ENCODE assay signal across 9 cellular contexts in genomic region chr9:136089697-136090045, GRCh38. TPM values are rescaled to one million over a fixed set of nuclear protein-coding genes. Genes with fewer than 3 reads are reported as not detected.
DNase-seq lines count a peak whose midpoint lies in the region; ATAC-seq and TF ChIP-seq lines count a peak whose summit lies in the region.
"Had no signal": no experiment of that assay in that cellular context is flagged by ENCODE, and none has a peak within 500 bp of the region (broad histone marks: within the 10 kb centered on the region; RNA-seq: fewer than 3 reads in every experiment).

No MANE protein-coding gene starts in this region.

- H3K36me3 ChIP-seq in heart right ventricle (peaks cover 0 to 12% (median 0%) of the 10 kb centered on the region in 9 donors), uterus (no peaks in the 10 kb centered on the region)

- intact Hi-C loops in heart right ventricle (cut with DNase I) (loop anchor here in 6 of 10 donors (5.0 kb wide), 2 partner anchors 33 to 37 kb away; no protein-coding TSS in a partner anchor), right cardiac atrium (cut with DNase I) (loop anchor here in 1 of 4 donors (10.0 kb wide), 1 partner anchor 75 kb away; no protein-coding TSS in a partner anchor), uterus (cut with DNase I; ENCODE audit: low total_unique reads) (no loop called here)

- TF ChIP-seq CTCF in heart right ventricle (IDR thresholded peaks at IDR 0.05) = peak in 7 of 9 donors; percentile 27 to 64 (median 51)
- peak; percentile 78 for TF ChIP-seq CTCF in foreskin keratinocyte (conservative IDR thresholded peaks at IDR 0.05)
- TF ChIP-seq CTCF in uterus (IDR thresholded peaks at IDR 0.05) = peak; percentile 30 to 55 (median 44)

- H3K27ac ChIP-seq in heart right ventricle = peak overlapping the region in 9 of 10 donors; percentile 33 to 99 (median 95)
- H3K27ac ChIP-seq in right cardiac atrium (ENCODE audit: low read length) = no peak overlapping the region
- H3K27ac ChIP-seq in foreskin keratinocyte = no peak overlapping the region
- H3K27ac ChIP-seq in uterus = peak overlapping the region; percentile 82 to 93

- H3K4me1 ChIP-seq in heart right ventricle = peaks cover 38 to 98% (median 91%) of the 10 kb centered on the region in 9 donors
- H3K4me1 ChIP-seq in right cardiac atrium (ENCODE audit: control insufficient read depth, insufficient read depth, low read length) = peaks cover 13% of the 10 kb centered on the region
- no peaks in the 10 kb centered on the region for H3K4me1 ChIP-seq in foreskin keratinocyte
- peaks cover 0 to 53% of the 10 kb centered on the region in 2 donors for H3K4me1 ChIP-seq in uterus

- DNase-seq in heart right ventricle (no peak), right cardiac atrium (no peak), RKO (ENCODE audit: low spot score) (peak; percentile 75), foreskin keratinocyte (no peak), uterus (no peak), C1 segment of cervical spinal cord (lab: John Stamatoyannopoulos, UW) (no peak), NCI-H510A (lab: John Stamatoyannopoulos, UW) (no peak), T-helper 9 cell (no peak)
- DNase-seq: stimulated activated naive CD8-positive, alpha-beta T cell treated with anti-CD3 and anti-CD28 coated beads, Interleukin-15, Interleukin-2, amounts not matched to agents 100 U/mL and 50 U/mL, for 24 hours had no signal

- H3K27me3 ChIP-seq in heart right ventricle (no peaks in the 10 kb centered on the region), right cardiac atrium (ENCODE audit: control insufficient read depth, insufficient read depth) (no peaks in the 10 kb centered on the region), foreskin keratinocyte (no peaks in the 10 kb centered on the region), uterus (no peaks in the 10 kb centered on the region)

- H3K4me3 ChIP-seq in heart right ventricle = no peak overlapping the region
- H3K4me3 ChIP-seq in right cardiac atrium (ENCODE audit: low read length) = no peak overlapping the region
- H3K4me3 ChIP-seq in uterus = no peak overlapping the region

- no peak for TF ChIP-seq POLR2A in uterus (IDR thresholded peaks at IDR 0.05)

- 23 to 34% methylated on average over 3 of the region's 3 CpGs for WGBS in heart right ventricle, 2 donors
- WGBS in right cardiac atrium = 23% methylated on average over 3 of the region's 3 CpGs

- ATAC-seq in heart right ventricle (no peak), right cardiac atrium (no peak), foreskin keratinocyte (no peak)
- ATAC-seq: stimulated activated naive CD8-positive, alpha-beta T cell treated with anti-CD3 and anti-CD28 coated beads, Interleukin-15, Interleukin-2, amounts not matched to agents 100 U/mL and 50 U/mL, for 24 hours had no signal

- no peaks in the 10 kb centered on the region for H3K9me3 ChIP-seq in heart right ventricle
- no peaks in the 10 kb centered on the region for H3K9me3 ChIP-seq in right cardiac atrium (ENCODE audit: control insufficient read depth, low read length)
- no peaks in the 10 kb centered on the region for H3K9me3 ChIP-seq in uterus

RNA-seq across cellular contexts. Expression of gene NACC2, which starts 5.4 kb away (rescaled TPM):
- total RNA-seq in heart right ventricle (10 to 100 TPM; 32.0 to 55.1 (median 41.1) TPM), right cardiac atrium (10 to 100 TPM; 31.4 to 45.3 (median 37.8) TPM), foreskin keratinocyte (8.3 and 9.7 TPM in 2 replicates), uterus (10 to 100 TPM in 3 of 4 donors, 1 to 10 TPM in 1; 8.2 to 57.5 (median 19.1) TPM)
- polyA plus RNA-seq in heart right ventricle (10 to 100 TPM; 15.6 to 16.5 TPM), right cardiac atrium (19.4 TPM), foreskin keratinocyte (2.4 and 2.6 TPM in 2 replicates)

RNA-seq across cellular contexts. Expression of gene TMEM250, which starts 29.0 kb away (rescaled TPM):
- total RNA-seq in heart right ventricle (10 to 100 TPM; 12.7 to 24.3 (median 15.4) TPM), right cardiac atrium (10 to 100 TPM; 18.5 to 25.5 (median 20.9) TPM), foreskin keratinocyte (33.5 and 34.0 TPM in 2 replicates), uterus (10 to 100 TPM; 14.7 to 42.0 (median 28.0) TPM)
- polyA plus RNA-seq in heart right ventricle (10 to 100 TPM in 1 of 2 donors, 1 to 10 TPM in 1; 9.7 to 26.4 TPM), right cardiac atrium (16.5 TPM), foreskin keratinocyte (28.3 and 28.7 TPM in 2 replicates)

Comparison
In these comparisons a context has a peak if more than half of its experiments do, and no peak if none do; other contexts are left out.
1. H3K27ac ChIP-seq: peak in heart right ventricle (9 of 10) and uterus (2 of 2); none in right cardiac atrium (single experiment) and foreskin keratinocyte (single experiment).
2. Peak in every context shown above with its lines, with median percentiles within 50 percentile points of each other: CTCF ChIP-seq.